ENCODE assay signal across 9 cellular contexts in the genomic region with DNA sequence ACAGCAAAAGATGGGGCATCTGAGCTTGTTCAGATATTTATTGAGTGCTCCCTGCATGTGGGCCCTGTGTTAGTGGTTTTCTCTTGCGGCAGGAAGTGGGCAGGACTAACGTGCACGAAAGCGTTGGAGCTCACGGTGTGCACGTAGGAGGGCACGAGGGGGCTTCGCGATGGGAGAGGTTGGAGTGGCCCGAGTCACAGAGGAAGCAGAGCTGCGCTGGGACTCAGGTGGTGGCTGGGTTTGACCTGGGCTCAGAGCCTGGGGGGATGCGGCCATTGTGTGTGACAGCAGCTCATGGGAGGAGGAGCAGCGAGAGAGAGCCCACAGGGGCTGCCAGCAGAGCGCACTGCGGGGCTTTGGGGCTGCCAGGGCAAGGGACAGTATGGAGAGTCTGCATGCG. TPM values are rescaled to one million over a fixed set of nuclear protein-coding genes. Genes with fewer than 3 reads are reported as not detected.
DNase-seq lines count a peak whose midpoint lies in the region; ATAC-seq and TF ChIP-seq lines count a peak whose summit lies in the region.
"Had no signal": no experiment of that assay in that cellular context is flagged by ENCODE, and none has a peak within 500 bp of the region (broad histone marks: within the 10 kb centered on the region; RNA-seq: fewer than 3 reads in every experiment).

No MANE protein-coding gene starts in this region.

- H3K4me1 ChIP-seq in left lung, result no peaks in the 10 kb centered on the region
- H3K4me1 ChIP-seq in prostate gland (replicated peaks), result no peaks in the 10 kb centered on the region

- H3K27me3 Mint-ChIP-seq in natural killer cell (ENCODE audit: low read depth in 2 of 2), result no peaks in the 10 kb centered on the region

- H3K9me3 ChIP-seq in left lung (no peaks in the 10 kb centered on the region), prostate gland (no peaks in the 10 kb centered on the region)

- WGBS in prostate gland, result 90% methylated on average over 16 of the region's 16 CpGs

- peaks cover 0 to 100% of the 10 kb centered on the region in 2 donors for H3K36me3 ChIP-seq in left lung
- H3K36me3 ChIP-seq in prostate gland, result peaks cover 3 to 14% of the 10 kb centered on the region in 2 donors

- H3K36me3 Mint-ChIP-seq in natural killer cell, result peaks cover 16% of the 10 kb centered on the region

- no peak for TF ChIP-seq POLR2A in prostate gland (IDR thresholded peaks at IDR 0.05)

- H3K9me3 Mint-ChIP-seq in natural killer cell, result no peaks in the 10 kb centered on the region

- ATAC-seq in natural killer cell (peak; percentile 86 to 93 (median 90)), HG03354 (IDR thresholded peaks at IDR 0.05; ENCODE audit: poor library complexity, severe bottlenecking, unreplicated experiment) (no peak), left lung (no peak)

- peak overlapping the region; percentile 85 to 89 for H3K27ac Mint-ChIP-seq in natural killer cell

- peaks cover 29 to 36% of the 10 kb centered on the region in 2 donors for H3K4me1 Mint-ChIP-seq in natural killer cell

- H3K27ac ChIP-seq in left lung (no peak overlapping the region), prostate gland (no peak overlapping the region)

- H3K4me3 Mint-ChIP-seq in natural killer cell, result peak overlapping the region; percentile 78

- intact Hi-C loops in natural killer cell (cut with micrococcal nuclease) (no loop called here), left lung (cut with DNase I) (no loop called here), prostate gland (cut with DNase I) (no loop called here)

- TF ChIP-seq CTCF in natural killer cell (IDR thresholded peaks at IDR 0.05) (no peak), left lung (IDR thresholded peaks at IDR 0.05) (no peak), prostate gland (IDR thresholded peaks at IDR 0.05) (no peak)

- H3K27me3 ChIP-seq in left lung, result no peaks in the 10 kb centered on the region
- no peaks in the 10 kb centered on the region for H3K27me3 ChIP-seq in prostate gland (replicated peaks; ENCODE audit: insufficient read depth)

- peak in 4 of 5 experiments; percentile 22 to 97 (median 78) for DNase-seq in T-helper 2 cell
- DNase-seq in activated T-helper 1 cell treated with anti-CD3 and anti-CD28 coated beads, Interleukin-2, amount 50 U/mL, for 16 hours (ENCODE audit: low read depth in 1 of 2, low spot score in 1 of 2), result peak; percentile 34
- peak; percentile 52 for DNase-seq in natural killer cell
- DNase-seq in stimulated activated naive CD4-positive, alpha-beta T cell (lab: John Stamatoyannopoulos, UW), result peak; percentile 50 to 86 (median 73)
- no peak for DNase-seq in NCI-H2171 (lab: John Stamatoyannopoulos, UW)
- DNase-seq in left lung, result no peak
- no peak for DNase-seq in prostate gland (ENCODE audit: low spot score)
- DNase-seq: amniotic stem cell had no signal

- no peak overlapping the region for H3K4me3 ChIP-seq in left lung
- no peak overlapping the region for H3K4me3 ChIP-seq in prostate gland

RNA-seq across cellular contexts. Expression of gene ZSCAN25, which starts 7.7 kb away (rescaled TPM):
- total RNA-seq in natural killer cell (10 to 100 TPM; 24.4 to 37.4 (median 27.8) TPM), left lung (10 to 100 TPM; 15.3 to 17.5 TPM), prostate gland (10 to 100 TPM; 20.1 to 28.0 TPM)

RNA-seq across cellular contexts. Expression of gene TMEM225B, which starts 26.4 kb away (rescaled TPM):
- 1 to 10 TPM; 1.4 to 2.5 (median 2.0) TPM for total RNA-seq in natural killer cell
- total RNA-seq in left lung, result under 1 TPM; 0.60 to 0.93 TPM
- 10 to 100 TPM in 1 of 2 donors, not detected in 1; 23.5 TPM for total RNA-seq in prostate gland

RNA-seq across cellular contexts. Expression of gene CYP3A5, which starts 55.3 kb away (rescaled TPM):
- total RNA-seq in natural killer cell (under 1 TPM in 1 of 3 donors, not detected in 2; 0.14 TPM), left lung (1 to 10 TPM; 5.7 to 6.0 TPM), prostate gland (10 to 100 TPM; 80.5 to 88.9 TPM)

Comparison
In these comparisons a context has a peak if more than half of its experiments do, and no peak if none do; other contexts are left out.
1. DNase-seq: peak in T-helper 2 cell (4 of 5), activated T-helper 1 cell treated with anti-CD3 and anti-CD28 coated beads, Interleukin-2, amount 50 U/mL, for 16 hours (2 of 2), natural killer cell (single experiment) and stimulated activated naive CD4-positive, alpha-beta T cell (6 of 6); none in NCI-H2171 (single experiment), left lung (0 of 2) and prostate gland (single experiment).
2. ATAC-seq: peak in natural killer cell (3 of 3); none in HG03354 (single experiment) and left lung (single experiment).
3. RNA of gene CYP3A5, which starts 55.3 kb away (total RNA-seq): 80.5 to 88.9 TPM in prostate gland; 5.7 to 6.0 TPM in left lung and 0.14 TPM in natural killer cell; every median in the first group is over 10 times any median in the second.